ENCODE assay signal across 20 cellular contexts in genomic region chr3:118587847-118588246, GRCh38.
"Had no signal": no experiment of that assay in that cellular context is flagged by ENCODE, and none has a peak within 500 bp of the region (broad histone marks: within the 10 kb centered on the region; RNA-seq: fewer than 3 reads in every experiment).

No MANE protein-coding gene starts in this region.

- H3K4me3 Mint-ChIP-seq: activated B cell treated with CpG ODN at 0.5 μM for 24 hours; activated CD4-positive, alpha-beta T cell treated with anti-CD3 and anti-CD28 coated beads, Interleukin-2, amount 10 ng/mL, durations not matched to agents 7 days and 5 days; activated naive CD8-positive, alpha-beta T cell; activated T-cell treated with anti-CD3 and anti-CD28 coated beads, Interleukin-2, amount 50 U/mL, for 72 hours; brain; immature natural killer cell; nephron had no signal

- H3K27me3 ChIP-seq: right atrium auricular region, tibial artery had no signal

- FAIRE-seq: endothelial cell of umbilical vein, urothelium cell line had no signal

- H3K36me3 ChIP-seq: right atrium auricular region, tibial artery had no signal

- H3K9me3 ChIP-seq: tibial artery had no signal

- H3K9me3 Mint-ChIP-seq: activated CD4-positive, alpha-beta T cell treated with anti-CD3 and anti-CD28 coated beads, Interleukin-2, amount 10 ng/mL, durations not matched to agents 7 days and 5 days had no signal

- H3K27me3 Mint-ChIP-seq: activated B cell treated with CpG ODN at 0.5 μM for 24 hours; activated CD4-positive, alpha-beta T cell treated with anti-CD3 and anti-CD28 coated beads, Interleukin-2, amount 10 ng/mL, durations not matched to agents 7 days and 5 days; activated naive CD8-positive, alpha-beta T cell had no signal

- DNase-seq: activated B cell treated with CpG ODN at 0.5 μM for 24 hours; activated CD4-positive, alpha-beta T cell treated with anti-CD3 and anti-CD28 coated beads, Interleukin-2, amount 10 ng/mL, durations not matched to agents 7 days and 5 days; activated CD8-positive, alpha-beta memory T cell treated with anti-CD3 and anti-CD28 coated beads, Interleukin-2, amount 50 U/mL, for 48 hours; activated gamma-delta T cell; activated T-cell treated with anti-CD3 and anti-CD28 coated beads, Interleukin-2, amount 50 U/mL, for 72 hours; cortex of kidney; effector CD8-positive, alpha-beta T cell; head of caudate nucleus; immature natural killer cell; occipital lobe; stimulated activated CD4-positive, alpha-beta T cell treated with anti-CD3 and anti-CD28 coated beads, Interleukin-15, amount 100 ng/mL, for 24 hours; stimulated activated CD4-positive, alpha-beta T cell treated with anti-CD3 and anti-CD28 coated beads, Interleukin-4, amount 100 ng/mL, for 1 hour; stimulated activated naive CD4-positive, alpha-beta T cell; tibial artery had no signal

- H3K27ac Mint-ChIP-seq: activated B cell treated with CpG ODN at 0.5 μM for 24 hours; activated CD4-positive, alpha-beta T cell treated with anti-CD3 and anti-CD28 coated beads, Interleukin-2, amount 10 ng/mL, durations not matched to agents 7 days and 5 days; activated naive CD8-positive, alpha-beta T cell; activated T-cell treated with anti-CD3 and anti-CD28 coated beads, Interleukin-2, amount 50 U/mL, for 72 hours; immature natural killer cell; nephron had no signal

- H3K36me3 Mint-ChIP-seq: activated naive CD8-positive, alpha-beta T cell; brain had no signal

- H3K4me1 Mint-ChIP-seq: activated B cell treated with CpG ODN at 0.5 μM for 24 hours; activated CD4-positive, alpha-beta T cell treated with anti-CD3 and anti-CD28 coated beads, Interleukin-2, amount 10 ng/mL, durations not matched to agents 7 days and 5 days; immature natural killer cell; nephron had no signal

- ATAC-seq: activated T-cell treated with anti-CD3 and anti-CD28 coated beads, Interleukin-2, amount 50 U/mL, for 72 hours had no signal

- H3K4me3 ChIP-seq: right atrium auricular region, tibial artery had no signal

- H3K27ac ChIP-seq: right atrium auricular region, tibial artery had no signal

- H3K4me1 ChIP-seq: right atrium auricular region, tibial artery had no signal
